21 cellular contexts compared by ENCODE assay signal in genomic region chr1:94906382-94906781, GRCh38. TPM values are rescaled to one million over a fixed set of nuclear protein-coding genes. Genes with fewer than 3 reads are reported as not detected.
DNase-seq lines count a peak whose midpoint lies in the region; ATAC-seq, FAIRE-seq and TF ChIP-seq lines count a peak whose summit lies in the region.
"Had no signal": no experiment of that assay in that cellular context is flagged by ENCODE, and none has a peak within 500 bp of the region (broad histone marks: within the 10 kb centered on the region; RNA-seq: fewer than 3 reads in every experiment).

No MANE protein-coding gene starts in this region.

- H2BK5ac ChIP-seq in IMR-90 (ENCODE audit: low read depth, low read length, poor library complexity, severe bottlenecking), result no peak overlapping the region

- peaks cover 44% of the 10 kb centered on the region for H3K9me1 ChIP-seq in IMR-90 (ENCODE audit: insufficient read depth, low read length)

- TF ChIP-seq CTCF in IMR-90 (conservative IDR thresholded peaks at IDR 0.05; ENCODE audit: low read depth, low read length), result no peak
- no peak for TF ChIP-seq CTCF in astrocyte (IDR thresholded peaks at IDR 0.05; ENCODE audit: insufficient read depth, low read depth, low read length)
- TF ChIP-seq CTCF in nephron (IDR thresholded peaks at IDR 0.05; ENCODE audit: unreplicated experiment in 3 of 3), result no peak
- TF ChIP-seq CTCF in uterus (IDR thresholded peaks at IDR 0.05), result no peak

- peaks cover 28% of the 10 kb centered on the region for H3K36me3 Mint-ChIP-seq in astrocyte (ENCODE audit: low read depth, unreplicated experiment)
- peaks cover 69% of the 10 kb centered on the region for H3K36me3 Mint-ChIP-seq in nephron (ENCODE audit: low read depth)
- H3K36me3 Mint-ChIP-seq: CD14-positive monocyte; CD4-positive, alpha-beta memory T cell had no signal

- no peak overlapping the region for H2AK5ac ChIP-seq in IMR-90 (ENCODE audit: low read depth, low read length)

- no peak overlapping the region for H4K91ac ChIP-seq in IMR-90 (ENCODE audit: insufficient read depth, low read depth, low read length)

- H3K18ac ChIP-seq in IMR-90 (ENCODE audit: low read depth, low read length), result no peak overlapping the region

- H3K27ac Mint-ChIP-seq in astrocyte (ENCODE audit: unreplicated experiment) (peak overlapping the region; percentile 73), nephron (peak overlapping the region; percentile 85 to 87 (median 86))
- H3K27ac Mint-ChIP-seq: CD14-positive monocyte; CD4-positive, alpha-beta memory T cell; GM23338; HFFc6 had no signal

- H3K27me3 Mint-ChIP-seq in astrocyte (ENCODE audit: low read depth, unreplicated experiment) (no peaks in the 10 kb centered on the region), nephron (ENCODE audit: low read depth) (no peaks in the 10 kb centered on the region)

- H3K9me3 Mint-ChIP-seq in astrocyte (ENCODE audit: unreplicated experiment) (no peaks in the 10 kb centered on the region), nephron (no peaks in the 10 kb centered on the region)
- H3K9me3 Mint-ChIP-seq: CD4-positive, alpha-beta memory T cell; GM23338; HFFc6 had no signal

- no peak overlapping the region for H2BK15ac ChIP-seq in IMR-90 (ENCODE audit: low read depth, low read length)

- H3K9ac ChIP-seq in IMR-90 (ENCODE audit: low read depth, low read length) (no peak overlapping the region), astrocyte (ENCODE audit: low read length) (no peak overlapping the region)
- H3K9ac ChIP-seq: BLaER1 had no signal

- no peak overlapping the region for H3K14ac ChIP-seq in IMR-90 (replicated peaks; ENCODE audit: low read depth, low read length)

- H3K4me3 ChIP-seq in IMR-90 (ENCODE audit: insufficient read depth, low read depth, low read length) (no peak overlapping the region), astrocyte (ENCODE audit: insufficient read depth, low read depth, low read length) (no peak overlapping the region), uterus (no peak overlapping the region)
- H3K4me3 ChIP-seq: BLaER1, GM23338 had no signal

- no peak for ATAC-seq in IMR-90 (ENCODE audit: low read depth)
- ATAC-seq in HG03439 (IDR thresholded peaks at IDR 0.05; ENCODE audit: unreplicated experiment), result no peak
- ATAC-seq in GM18517 (IDR thresholded peaks at IDR 0.05; ENCODE audit: unreplicated experiment), result no peak
- ATAC-seq: GM23338, HCT116, HepG2 had no signal

- intact Hi-C loops in IMR-90 (cut with micrococcal nuclease) (no loop called here), uterus (cut with DNase I; ENCODE audit: low total_unique reads) (no loop called here)

- H3K79me1 ChIP-seq in IMR-90 (ENCODE audit: low read depth in 1 of 2, low read length in 2 of 2), result peaks cover 20 to 81% of the 10 kb centered on the region in 2 experiments

- H3K79me2 ChIP-seq in astrocyte (ENCODE audit: insufficient read depth, low read length), result peaks cover 99% of the 10 kb centered on the region

- POLR2A ChIA-PET in IMR-90 (lab: Charles Lee; ENCODE audit: unreplicated experiment), result interaction anchor here (0.6 kb wide), 1 partner anchor 1379 kb away, joined by 5 read pairs; no protein-coding TSS in a partner anchor

- FAIRE-seq in astrocyte (lab: Jason Lieb, UNC), result no peak
- FAIRE-seq in H54 (lab: Jason Lieb, UNC), result no peak
- FAIRE-seq: GM12892, GM18507, HepG2 had no signal

- no peak overlapping the region for H4K8ac ChIP-seq in IMR-90 (ENCODE audit: low read depth in 2 of 2, low read length in 2 of 2)

- in situ Hi-C loops in IMR-90 (cut with MboI; ENCODE audit: low sequenced_read_pairs), result loop anchor here (5.0 kb wide), 1 partner anchor 49 kb away; no protein-coding TSS in a partner anchor

- dilution Hi-C loops in IMR-90 (cut with HindIII; ENCODE audit: low sequenced_read_pairs, unreplicated experiment), result no loop called here

- H3K27me3 ChIP-seq in IMR-90 (ENCODE audit: control insufficient read depth, insufficient read depth, low read length), result no peaks in the 10 kb centered on the region
- no peaks in the 10 kb centered on the region for H3K27me3 ChIP-seq in astrocyte (ENCODE audit: insufficient read depth, low read length)
- H3K27me3 ChIP-seq in uterus, result no peaks in the 10 kb centered on the region
- H3K27me3 ChIP-seq: BLaER1 had no signal

- peak overlapping the region; percentile 65 for H3K4me3 Mint-ChIP-seq in astrocyte (ENCODE audit: unreplicated experiment)
- peak overlapping the region in 2 of 3 experiments; percentile 20 to 42 for H3K4me3 Mint-ChIP-seq in nephron
- H3K4me3 Mint-ChIP-seq: CD14-positive monocyte; CD4-positive, alpha-beta memory T cell; GM23338 had no signal

- peaks cover 88% of the 10 kb centered on the region for H4K20me1 ChIP-seq in IMR-90 (ENCODE audit: insufficient read depth, low read length)
- peaks cover 94% of the 10 kb centered on the region for H4K20me1 ChIP-seq in astrocyte (ENCODE audit: insufficient read depth, low read length)

- CTCF ChIA-PET in IMR-90 (lab: Yijun Ruan, JAX), result interaction anchor here (1.9 kb wide), 1 partner anchor 52 kb away, joined by 7 read pairs; no protein-coding TSS in a partner anchor

- TF ChIP-seq POLR2A in IMR-90 (IDR thresholded peaks at IDR 0.05; ENCODE audit: low read depth, low read length) (no peak), uterus (IDR thresholded peaks at IDR 0.05) (no peak), H54 (IDR thresholded peaks at IDR 0.05; ENCODE audit: low read depth, low read length) (no peak)

- H3K4me1 Mint-ChIP-seq in astrocyte (ENCODE audit: low read depth, unreplicated experiment) (peaks cover 63% of the 10 kb centered on the region), nephron (peaks cover 81% of the 10 kb centered on the region)
- H3K4me1 Mint-ChIP-seq: CD14-positive monocyte; CD4-positive, alpha-beta memory T cell had no signal

- no TSS peak for BruUV-seq in IMR-90 (replicated peaks; lab: Mats Ljungman, UMichigan)

- H3K9me3 ChIP-seq in IMR-90 (ENCODE audit: control insufficient read depth, insufficient read depth, low read length), result no peaks in the 10 kb centered on the region
- no peaks in the 10 kb centered on the region for H3K9me3 ChIP-seq in astrocyte (ENCODE audit: insufficient read depth, low read depth, low read length)
- no peaks in the 10 kb centered on the region for H3K9me3 ChIP-seq in uterus
- H3K9me3 ChIP-seq: BLaER1 had no signal

- H2AFZ ChIP-seq in IMR-90 (replicated peaks; ENCODE audit: low read length, poor library complexity), result no peak overlapping the region
- H2AFZ ChIP-seq in astrocyte (ENCODE audit: low read depth, low read length), result no peak overlapping the region
- H2AFZ ChIP-seq: GM23338 had no signal

- no peak for TF ChIP-seq RAD21 in IMR-90 (IDR thresholded peaks at IDR 0.05; ENCODE audit: low read length)

- no peak overlapping the region for H2BK120ac ChIP-seq in IMR-90 (ENCODE audit: low read depth, low read length)

- no peak overlapping the region for H2AK9ac ChIP-seq in IMR-90 (replicated peaks; ENCODE audit: low read depth, low read length, poor library complexity)

- DNase-seq in IMR-90 (no peak), astrocyte (ENCODE audit: low read depth) (no peak), uterus (peak in 1 of 2 donors; percentile 54), H54 (ENCODE audit: insufficient read length, low spot score) (no peak)
- DNase-seq: 8988T; CD4-positive, alpha-beta memory T cell; DMS153; DMS79; GDM1; H7 had no signal

- no peak overlapping the region for H2BK20ac ChIP-seq in IMR-90 (ENCODE audit: low read depth, low read length)

- H3K4me1 ChIP-seq in IMR-90 (ENCODE audit: control insufficient read depth, insufficient read depth, low read length) (peaks cover 25% of the 10 kb centered on the region), astrocyte (ENCODE audit: insufficient read depth, low read length) (peaks cover 35% of the 10 kb centered on the region), uterus (peaks cover 0 to 6% of the 10 kb centered on the region in 2 donors)
- H3K4me1 ChIP-seq: BLaER1 had no signal

- no CpG with 5 or more reads among the region's 5 CpGs for WGBS in IMR-90 (ENCODE audit: extremely low coverage in 2 of 2, insufficient read length in 1 of 2), 2 experiments

- no peak overlapping the region for H3K23ac ChIP-seq in IMR-90 (ENCODE audit: low read depth, low read length)

- H3K27ac ChIP-seq in IMR-90 (ENCODE audit: insufficient read depth, low read length) (no peak overlapping the region), astrocyte (ENCODE audit: low read depth, low read length) (no peak overlapping the region), uterus (peak overlapping the region; percentile 62 to 75)
- H3K27ac ChIP-seq: BLaER1 had no signal

- H3K4ac ChIP-seq in IMR-90 (ENCODE audit: low read depth, low read length), result no peak overlapping the region

- H3K56ac ChIP-seq in IMR-90 (ENCODE audit: extremely low read depth, insufficient read depth, low read length), result no peak overlapping the region

- H3K36me3 ChIP-seq in IMR-90 (ENCODE audit: control insufficient read depth, insufficient read depth, low read length) (peaks cover 19% of the 10 kb centered on the region), astrocyte (ENCODE audit: insufficient read depth, low read length) (peaks cover 49% of the 10 kb centered on the region), uterus (no peaks in the 10 kb centered on the region)

- H3K4me2 ChIP-seq in IMR-90 (ENCODE audit: low read depth, low read length), result no peak overlapping the region
- H3K4me2 ChIP-seq in astrocyte (ENCODE audit: low read length), result no peak overlapping the region
- H3K4me2 ChIP-seq: BLaER1, GM23338 had no signal

- peak overlapping the region; percentile 48; the same call in 1 of the 2 replicates for H4K5ac ChIP-seq in IMR-90 (ENCODE audit: low read depth, low read length)

TF ChIP-seq in IMR-90, 13 proteins besides CTCF, POLR2A, EP300 and RAD21 (continues in another document):
- TF ChIP-seq ELK1 (IDR thresholded peaks at IDR 0.05; ENCODE audit: borderline replicate concordance, low read depth, low read length) (no peak), RFX5 (IDR thresholded peaks at IDR 0.05; ENCODE audit: low read depth, low read length) (no peak), NFE2L2 (IDR thresholded peaks at IDR 0.05; ENCODE audit: low read depth, low read length) (no peak), CEBPB (IDR thresholded peaks at IDR 0.05; ENCODE audit: low read depth, low read length) (no peak), MXI1 (IDR thresholded peaks at IDR 0.05; ENCODE audit: borderline replicate concordance, low read depth, low read length) (no peak)

RNA-seq across cellular contexts. Expression of gene CNN3, which starts 20.5 kb away (rescaled TPM):
- total RNA-seq in IMR-90 (2012; rRNA removed) (552 and 592 TPM in 2 replicates), astrocyte (515 and 538 TPM in 2 replicates), uterus (100 to 1,000 TPM; 334 to 604 (median 452) TPM)
- polyA plus RNA-seq in IMR-90 (2012; rRNA removed), result 214 and 249 TPM in 2 replicates
- polyA plus RNA-seq in IMR-90 (2012; cell fraction: cytosol; rRNA removed), result 118 and 124 TPM in 2 replicates
- 47.8 and 219 TPM in 2 replicates for polyA plus RNA-seq in IMR-90 (2012; cell fraction: nucleus; rRNA removed; ENCODE audit: low replicate concordance)

Comparison
In these comparisons a context has a peak if more than half of its experiments do, and no peak if none do; other contexts are left out.
1. H3K27ac ChIP-seq: peak in uterus (2 of 2); none in IMR-90 (single experiment) and astrocyte (single experiment).